ENCODE assay signal across 10 cellular contexts in the genomic region with DNA sequence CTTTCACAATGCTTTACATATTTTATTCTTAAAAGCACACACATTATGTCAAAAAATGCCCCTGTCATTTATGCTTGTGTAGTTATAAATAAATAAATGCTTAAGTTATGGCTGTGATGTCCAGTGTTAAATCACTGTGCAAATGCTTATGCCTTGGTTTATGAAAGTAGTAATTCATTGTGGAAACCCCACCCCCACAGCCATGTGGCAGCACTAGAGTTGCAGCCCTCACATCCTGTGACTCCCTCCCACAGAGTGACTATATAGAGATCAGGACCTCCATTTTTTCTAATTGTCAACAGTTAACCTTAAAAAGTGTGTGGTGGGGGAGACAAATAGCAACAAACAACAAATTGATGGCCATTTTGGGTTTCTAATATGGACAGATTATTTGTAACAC. TPM values are rescaled to one million over a fixed set of nuclear protein-coding genes. Genes with fewer than 3 reads are reported as not detected.
DNase-seq lines count a peak whose midpoint lies in the region; ATAC-seq, FAIRE-seq and TF ChIP-seq lines count a peak whose summit lies in the region.
"Had no signal": no experiment of that assay in that cellular context is flagged by ENCODE, and none has a peak within 500 bp of the region (broad histone marks: within the 10 kb centered on the region; RNA-seq: fewer than 3 reads in every experiment).

No MANE protein-coding gene starts in this region.

- intact Hi-C loops in activated T-helper 1 cell treated with anti-CD3 and anti-CD28 coated beads, Interleukin-12 subunit alpha, Interleukin-12 subunit beta, Interleukin-2, Interleukin-4 antibody, amounts not matched to agents 30 ng/mL and 10 ng/mL and 1 ng/mL, durations not matched to agents 14 hours and 24 hours and 36 hours (cut with micrococcal nuclease), result loop anchor here (1.0 to 10.0 kb wide), 3 partner anchors 14 to 767 kb away; no protein-coding TSS in a partner anchor
- intact Hi-C loops in right cardiac atrium (cut with DNase I), result no loop called here

- H3K36me3 Mint-ChIP-seq in activated T-helper 1 cell treated with anti-CD3 and anti-CD28 coated beads, Interleukin-12 subunit alpha, Interleukin-12 subunit beta, Interleukin-2, Interleukin-4 antibody, amounts not matched to agents 30 ng/mL and 10 ng/mL and 1 ng/mL, durations not matched to agents 14 hours and 24 hours and 36 hours (ENCODE audit: low read depth), result peaks cover 15% of the 10 kb centered on the region

- DNase-seq in GM18507 (ENCODE audit: extremely low spot score, insufficient read length, low read depth) (no peak), Peyer's patch (peak in 2 of 3 donors; percentile 62 to 74), OCI-M2 (lab: John Stamatoyannopoulos, UW; ENCODE audit: unreplicated experiment) (no peak), right cardiac atrium (no peak), SIG-M5 treated with dmso at 0.1 percent for 504 hours (lab: John Stamatoyannopoulos, UW; ENCODE audit: unreplicated experiment) (no peak)
- peak; percentile 61 for DNase-seq in activated T-helper 1 cell treated with anti-CD3 and anti-CD28 coated beads, Interleukin-12 subunit alpha, Interleukin-12 subunit beta, Interleukin-2, Interleukin-4 antibody, amounts not matched to agents 30 ng/mL and 10 ng/mL and 1 ng/mL, durations not matched to agents 14 hours and 24 hours and 36 hours (ENCODE audit: low spot score)
- DNase-seq in stimulated activated CD4-positive, alpha-beta T cell treated with anti-CD3 and anti-CD28 coated beads, Interleukin-4, amount 100 ng/mL, for 1 hour, result peak; percentile 66
- DNase-seq: nucleus accumbens had no signal

- H3K27ac Mint-ChIP-seq in activated T-helper 1 cell treated with anti-CD3 and anti-CD28 coated beads, Interleukin-12 subunit alpha, Interleukin-12 subunit beta, Interleukin-2, Interleukin-4 antibody, amounts not matched to agents 30 ng/mL and 10 ng/mL and 1 ng/mL, durations not matched to agents 14 hours and 24 hours and 36 hours, result peak overlapping the region; percentile 99

- FAIRE-seq in GM18507 (lab: Jason Lieb, UNC), result peak; percentile 79

- H3K27me3 ChIP-seq in Peyer's patch (no peaks in the 10 kb centered on the region), right cardiac atrium (ENCODE audit: control insufficient read depth, insufficient read depth) (peaks cover 3% of the 10 kb centered on the region)

- H3K4me1 ChIP-seq in Peyer's patch (peaks cover 0 to 7% (median 3%) of the 10 kb centered on the region in 4 donors), right cardiac atrium (ENCODE audit: control insufficient read depth, insufficient read depth, low read length) (no peaks in the 10 kb centered on the region)

- H3K36me3 ChIP-seq in Peyer's patch, result no peaks in the 10 kb centered on the region

- no peak overlapping the region for H3K27ac ChIP-seq in Peyer's patch
- H3K27ac ChIP-seq in right cardiac atrium (ENCODE audit: low read length), result no peak overlapping the region
- H3K27ac ChIP-seq: VCaP had no signal

- H3K9me3 Mint-ChIP-seq in activated T-helper 1 cell treated with anti-CD3 and anti-CD28 coated beads, Interleukin-12 subunit alpha, Interleukin-12 subunit beta, Interleukin-2, Interleukin-4 antibody, amounts not matched to agents 30 ng/mL and 10 ng/mL and 1 ng/mL, durations not matched to agents 14 hours and 24 hours and 36 hours, result no peaks in the 10 kb centered on the region

- no peak for TF ChIP-seq POLR2A in Peyer's patch (IDR thresholded peaks at IDR 0.05)

- peaks cover 70% of the 10 kb centered on the region for H3K4me1 Mint-ChIP-seq in activated T-helper 1 cell treated with anti-CD3 and anti-CD28 coated beads, Interleukin-12 subunit alpha, Interleukin-12 subunit beta, Interleukin-2, Interleukin-4 antibody, amounts not matched to agents 30 ng/mL and 10 ng/mL and 1 ng/mL, durations not matched to agents 14 hours and 24 hours and 36 hours (ENCODE audit: low read depth)

- H3K4me3 Mint-ChIP-seq in activated T-helper 1 cell treated with anti-CD3 and anti-CD28 coated beads, Interleukin-12 subunit alpha, Interleukin-12 subunit beta, Interleukin-2, Interleukin-4 antibody, amounts not matched to agents 30 ng/mL and 10 ng/mL and 1 ng/mL, durations not matched to agents 14 hours and 24 hours and 36 hours, result peak overlapping the region; percentile 98

- TF ChIP-seq CTCF in Peyer's patch (IDR thresholded peaks at IDR 0.05), result no peak

- H3K27me3 Mint-ChIP-seq in activated T-helper 1 cell treated with anti-CD3 and anti-CD28 coated beads, Interleukin-12 subunit alpha, Interleukin-12 subunit beta, Interleukin-2, Interleukin-4 antibody, amounts not matched to agents 30 ng/mL and 10 ng/mL and 1 ng/mL, durations not matched to agents 14 hours and 24 hours and 36 hours (ENCODE audit: insufficient read depth), result peaks cover 1% of the 10 kb centered on the region

- ATAC-seq in GM21529 (IDR thresholded peaks at IDR 0.05; ENCODE audit: unreplicated experiment) (no peak), right cardiac atrium (no peak)

- no peaks in the 10 kb centered on the region for H3K9me3 ChIP-seq in Peyer's patch
- H3K9me3 ChIP-seq in right cardiac atrium (ENCODE audit: control insufficient read depth, low read length), result no peaks in the 10 kb centered on the region

- H3K4me3 ChIP-seq in Peyer's patch, result no peak overlapping the region
- no peak overlapping the region for H3K4me3 ChIP-seq in right cardiac atrium (ENCODE audit: low read length)

RNA-seq across cellular contexts. Expression of a gene that starts 2.4 kb away (rescaled TPM):
- total RNA-seq in Peyer's patch (10 to 100 TPM in 1 of 4 donors, 1 to 10 TPM in 3; 3.1 to 17.3 (median 6.5) TPM), right cardiac atrium (under 1 TPM in 3 of 4 donors, not detected in 1; 0.38 to 0.77 (median 0.54) TPM)
- 48.7 and 51.9 TPM in 2 replicates for total RNA-seq in activated T-helper 1 cell treated with anti-CD3 and anti-CD28 coated beads, Interleukin-12 subunit alpha, Interleukin-12 subunit beta, Interleukin-2, Interleukin-4 antibody, amounts not matched to agents 30 ng/mL and 10 ng/mL and 1 ng/mL, durations not matched to agents 14 hours and 24 hours and 36 hours
- polyA plus RNA-seq in right cardiac atrium, result 0.54 TPM

Comparison
In these comparisons a context has a peak if more than half of its experiments do, and no peak if none do; other contexts are left out.
1. DNase-seq: peak in Peyer's patch (2 of 3), activated T-helper 1 cell treated with anti-CD3 and anti-CD28 coated beads, Interleukin-12 subunit alpha, Interleukin-12 subunit beta, Interleukin-2, Interleukin-4 antibody, amounts not matched to agents 30 ng/mL and 10 ng/mL and 1 ng/mL, durations not matched to agents 14 hours and 24 hours and 36 hours (single experiment) and stimulated activated CD4-positive, alpha-beta T cell treated with anti-CD3 and anti-CD28 coated beads, Interleukin-4, amount 100 ng/mL, for 1 hour (single experiment); none in GM18507 (single experiment), OCI-M2 (single experiment), right cardiac atrium (0 of 3) and SIG-M5 treated with dmso at 0.1 percent for 504 hours (single experiment).